In genomic region chr12:82760423-82760822, GRCh38 we compare ENCODE assay signal across 19 cellular contexts.
DNase-seq lines count a peak whose midpoint lies in the region; ATAC-seq, FAIRE-seq and TF ChIP-seq lines count a peak whose summit lies in the region.
"Had no signal": no experiment of that assay in that cellular context is flagged by ENCODE, and none has a peak within 500 bp of the region (broad histone marks: within the 10 kb centered on the region; RNA-seq: fewer than 3 reads in every experiment).

No MANE protein-coding gene starts in this region.

- no peak for TF ChIP-seq POLR2A in H1 (IDR thresholded peaks at IDR 0.05; ENCODE audit: control extremely low read depth in 1 of 2, low read depth in 2 of 2, low read length in 2 of 2)

- no peak overlapping the region for H4K91ac ChIP-seq in H1 (replicated peaks; ENCODE audit: insufficient read length, low read length)

- H2BK120ac ChIP-seq in H1 (replicated peaks; ENCODE audit: low read depth, low read length) = no peak overlapping the region

- intact Hi-C loops in CD14-positive monocyte (cut with micrococcal nuclease) = no loop called here
- intact Hi-C loops in head of caudate nucleus (cut with DNase I) = no loop called here

- H4K5ac ChIP-seq in H1 (ENCODE audit: insufficient read length, low read depth, low read length) = no peak overlapping the region

- no peak overlapping the region for H3K4ac ChIP-seq in H1 (replicated peaks; ENCODE audit: insufficient read length, low read depth, low read length)

- no peaks in the 10 kb centered on the region for H3K79me2 ChIP-seq in H1 (ENCODE audit: control insufficient read depth in 1 of 2, insufficient read depth in 2 of 2, low read length in 2 of 2)

- H3K4me3 ChIP-seq in H1 (ENCODE audit: extremely low read depth in 1 of 4, insufficient read depth in 2 of 4, low read depth in 3 of 4, low read length in 4 of 4) = no peak overlapping the region
- H3K4me3 ChIP-seq: A549, HAP-1 had no signal

- H2BK12ac ChIP-seq in H1 (ENCODE audit: low read depth, low read length) = no peak overlapping the region

- H3K23me2 ChIP-seq in H1 (ENCODE audit: low read depth, low read length) = no peaks in the 10 kb centered on the region

- POLR2A ChIA-PET in H1 (lab: Charles Lee; ENCODE audit: partially characterized antibody) = no interaction called here

- peaks cover 6% of the 10 kb centered on the region for H3K4me1 Mint-ChIP-seq in CD14-positive monocyte
- H3K4me1 Mint-ChIP-seq: CD4-positive, alpha-beta memory T cell had no signal

- no peaks in the 10 kb centered on the region for H4K20me1 ChIP-seq in H1 (replicated peaks in 1 of 2; ENCODE audit: control insufficient read depth in 1 of 2, insufficient read depth in 2 of 2, low read length in 2 of 2)

- H3K36me3 Mint-ChIP-seq in CD14-positive monocyte = peaks cover 42 to 48% of the 10 kb centered on the region in 2 donors
- H3K36me3 Mint-ChIP-seq: CD4-positive, alpha-beta memory T cell had no signal

- no peak overlapping the region for H4K8ac ChIP-seq in H1 (ENCODE audit: extremely low read depth, insufficient read depth, low read length)

- 86% methylated on average over 2 of the region's 3 CpGs; no CpG with 5 or more reads in 1 of the 2 experiments for WGBS in H1 (ENCODE audit: extremely low coverage in 1 of 2, insufficient coverage in 1 of 2, insufficient read length in 1 of 2, insufficient replicate concordance in 2 of 2, low coverage in 1 of 2, low lambda C conversion rate in 2 of 2, missing lambda C conversion rate in 1 of 2), 2 experiments

- no peak overlapping the region for H3K27ac ChIP-seq in H1 (ENCODE audit: low read depth, low read length)
- peak overlapping the region; percentile 26 for H3K27ac ChIP-seq in substantia nigra (ENCODE audit: low read depth, low read length, poor library complexity, severe bottlenecking)
- H3K27ac ChIP-seq: 22Rv1, A549, C4-2B had no signal

- no peaks in the 10 kb centered on the region for H3K27me3 Mint-ChIP-seq in CD14-positive monocyte (ENCODE audit: low read depth in 3 of 3)
- H3K27me3 Mint-ChIP-seq: CD4-positive, alpha-beta memory T cell had no signal

- H3K18ac ChIP-seq in H1 (ENCODE audit: extremely low read depth, low read length) = no peak overlapping the region

- no peak overlapping the region for H2BK20ac ChIP-seq in H1 (ENCODE audit: low read length)

- H3K4me1 ChIP-seq in H1 (replicated peaks in 1 of 4; ENCODE audit: control insufficient read depth in 3 of 4, insufficient read depth in 4 of 4, low read length in 3 of 4) = peaks cover 0 to 11% (median 7%) of the 10 kb centered on the region in 4 experiments; a peak in 3 of 7 replicates
- H3K4me1 ChIP-seq: A549 had no signal

- H3K27ac Mint-ChIP-seq in CD14-positive monocyte = peak overlapping the region in 1 of 7 donors; percentile 10
- H3K27ac Mint-ChIP-seq: CD4-positive, alpha-beta memory T cell had no signal

- no peaks in the 10 kb centered on the region for H3K9me3 ChIP-seq in H1 (ENCODE audit: insufficient read depth in 2 of 2, low read depth in 1 of 2, low read length in 1 of 2)
- H3K9me3 ChIP-seq: A549, HAP-1 had no signal

- no peaks in the 10 kb centered on the region for H3K27me3 ChIP-seq in H1 (replicated peaks in 1 of 4; ENCODE audit: control insufficient read depth in 3 of 4, extremely low read depth in 1 of 4, insufficient read depth in 3 of 4, low read length in 3 of 4)

- no peak overlapping the region for H3K9ac ChIP-seq in H1 (replicated peaks in 1 of 4; ENCODE audit: extremely low read depth in 1 of 4, low read depth in 3 of 4, low read length in 3 of 4)

- DNase-seq in CD14-positive monocyte (ENCODE audit: low spot score) (peak; percentile 24), UCSD-AML1 (lab: John Stamatoyannopoulos, UW; ENCODE audit: unreplicated experiment) (peak; percentile 3), H1 (ENCODE audit: low read depth in 1 of 2, low spot score in 2 of 2) (no peak), substantia nigra (lab: John Stamatoyannopoulos, UW) (no peak), anterior cingulate cortex (lab: John Stamatoyannopoulos, UW) (no peak), head of caudate nucleus (no peak)
- DNase-seq: AML-193; CD4-positive, alpha-beta memory T cell; DMS153; DMS79; GDM1; GOT3 had no signal

- no peak for FAIRE-seq in H1 (lab: Jason Lieb, UNC)
- FAIRE-seq: A549, GM12892, GM18507 had no signal

- H3K23ac ChIP-seq in H1 (ENCODE audit: insufficient read length) = no peak overlapping the region

- no peak for TF ChIP-seq RAD21 in H1 (IDR thresholded peaks at IDR 0.05 in 1 of 2, conservative IDR thresholded peaks at IDR 0.05 in 1 of 2; ENCODE audit: low read depth in 2 of 2, low read length in 2 of 2)

- no peak overlapping the region for H3K56ac ChIP-seq in H1 (replicated peaks; ENCODE audit: insufficient read length, low read depth, low read length)

- no peak overlapping the region for H3K4me2 ChIP-seq in H1 (ENCODE audit: insufficient read depth in 1 of 2, low read depth in 2 of 2, low read length in 2 of 2)
- H3K4me2 ChIP-seq: A549 had no signal

- no peaks in the 10 kb centered on the region for H3K36me3 ChIP-seq in H1 (ENCODE audit: control insufficient read depth in 2 of 4, insufficient read depth in 4 of 4, low read length in 3 of 4)
- H3K36me3 ChIP-seq: HAP-1 had no signal

- H2BK15ac ChIP-seq in H1 (ENCODE audit: low read length) = no peak overlapping the region

- no peak overlapping the region for H2AK5ac ChIP-seq in H1 (ENCODE audit: low read depth, low read length)

- no peak overlapping the region for H2AFZ ChIP-seq in H1 (ENCODE audit: low read length)

- TF ChIP-seq CTCF in CD14-positive monocyte (IDR thresholded peaks at IDR 0.05) (no peak), H1 (IDR thresholded peaks at IDR 0.05; ENCODE audit: control extremely low read depth in 1 of 3, insufficient read depth in 1 of 3, low read depth in 1 of 3, low read length in 3 of 3) (no peak)

- H2BK5ac ChIP-seq in H1 (ENCODE audit: low read depth, low read length) = no peak overlapping the region

- H3K9me3 Mint-ChIP-seq in CD14-positive monocyte = no peaks in the 10 kb centered on the region

- no peak for ATAC-seq in SK-N-SH treated with all-trans-retinoic acid at 6 μM for 48 hours
- ATAC-seq: A549 had no signal

- H3K14ac ChIP-seq in H1 (ENCODE audit: insufficient read length) = no peak overlapping the region

- CTCF ChIA-PET in H1 (lab: Charles Lee; ENCODE audit: partially characterized antibody) = interaction anchor here (1.0 to 3.1 kb wide), 4 partner anchors 8 to 74 kb away, joined by 3 to 14 read pairs (median 5); partner anchors contain the start of gene TMTC2

- no peak for TF ChIP-seq EP300 in H1 (IDR thresholded peaks at IDR 0.05; ENCODE audit: borderline replicate concordance in 1 of 2, low read depth in 2 of 2, low read length in 2 of 2)

- H3K4me3 Mint-ChIP-seq in CD14-positive monocyte = no peak overlapping the region
- H3K4me3 Mint-ChIP-seq: CD4-positive, alpha-beta memory T cell had no signal

- no peaks in the 10 kb centered on the region for H3K79me1 ChIP-seq in H1 (ENCODE audit: low read depth, low read length)

TF ChIP-seq in H1, 55 proteins besides CTCF, POLR2A, EP300 and RAD21:
- TF ChIP-seq TCF12 (IDR thresholded peaks at IDR 0.05; ENCODE audit: low read depth, low read length) (peak; percentile 59; the same call in 1 of the 2 replicates), POLR2AphosphoS5 (IDR thresholded peaks at IDR 0.05; ENCODE audit: low read depth, low read length) (peak; percentile 65; the same call in 1 of the 2 replicates), SP2 (IDR thresholded peaks at IDR 0.05; ENCODE audit: low read length) (no peak)

TF ChIP-seq in SK-N-SH treated with all-trans-retinoic acid at 6 μM for 48 hours, 23 proteins besides CTCF, POLR2A, EP300 and RAD21:
- TF ChIP-seq TSHZ2 (CRISPR knock-in tag; IDR thresholded peaks at IDR 0.05) (no peak), TCF4 (CRISPR knock-in tag; IDR thresholded peaks at IDR 0.05; ENCODE audit: borderline replicate concordance) (no peak)

Comparison
In these comparisons a context has a peak if more than half of its experiments do, and no peak if none do; other contexts are left out.
1. DNase-seq: peak in CD14-positive monocyte (single experiment) and UCSD-AML1 (single experiment); none in H1 (0 of 2), substantia nigra (0 of 49), anterior cingulate cortex (0 of 58) and head of caudate nucleus (0 of 42).